In genomic region chr9:36308281-36308680, GRCh38 we compare ENCODE assay signal across 25 cellular contexts. TPM values are rescaled to one million over a fixed set of nuclear protein-coding genes. Genes with fewer than 3 reads are reported as not detected.
DNase-seq lines count a peak whose midpoint lies in the region; ATAC-seq and TF ChIP-seq lines count a peak whose summit lies in the region.
"Had no signal": no experiment of that assay in that cellular context is flagged by ENCODE, and none has a peak within 500 bp of the region (broad histone marks: within the 10 kb centered on the region; RNA-seq: fewer than 3 reads in every experiment).

No MANE protein-coding gene starts in this region.

- no peaks in the 10 kb centered on the region for H3K27me3 Mint-ChIP-seq in activated CD8-positive, alpha-beta T cell treated with anti-CD3 and anti-CD28 coated beads, Interleukin-2, amount 10 ng/mL, durations not matched to agents 7 days and 5 days (ENCODE audit: low read depth)
- no peaks in the 10 kb centered on the region for H3K27me3 Mint-ChIP-seq in activated CD8-positive, alpha-beta T cell treated with anti-CD3 and anti-CD28 coated beads for 36 hours
- no peaks in the 10 kb centered on the region for H3K27me3 Mint-ChIP-seq in osteocyte (ENCODE audit: unreplicated experiment)

- no peaks in the 10 kb centered on the region for H3K36me3 Mint-ChIP-seq in activated CD8-positive, alpha-beta T cell treated with anti-CD3 and anti-CD28 coated beads, Interleukin-2, amount 10 ng/mL, durations not matched to agents 7 days and 5 days (ENCODE audit: low read depth)
- H3K36me3 Mint-ChIP-seq in activated CD8-positive, alpha-beta T cell treated with anti-CD3 and anti-CD28 coated beads for 36 hours (ENCODE audit: low read depth) = no peaks in the 10 kb centered on the region
- no peaks in the 10 kb centered on the region for H3K36me3 Mint-ChIP-seq in osteocyte (ENCODE audit: unreplicated experiment)
- H3K36me3 Mint-ChIP-seq: CD4-positive, CD25-positive, alpha-beta regulatory T cell had no signal

- H3K9me3 ChIP-seq in Panc1 (ENCODE audit: control insufficient read depth, insufficient read depth, low read depth, low read length) = no peaks in the 10 kb centered on the region
- H3K9me3 ChIP-seq: BLaER1 had no signal

- ATAC-seq in activated CD8-positive, alpha-beta T cell treated with anti-CD3 and anti-CD28 coated beads, Interleukin-2, amount 10 ng/mL, durations not matched to agents 7 days and 5 days = no peak
- no peak for ATAC-seq in activated CD8-positive, alpha-beta T cell treated with anti-CD3 and anti-CD28 coated beads for 36 hours
- ATAC-seq in Panc1 (no peak), HG02981 (IDR thresholded peaks at IDR 0.05; ENCODE audit: unreplicated experiment) (no peak)
- ATAC-seq: GM12878, HCT116, HepG2 had no signal

- no peaks in the 10 kb centered on the region for H3K9me3 Mint-ChIP-seq in activated CD8-positive, alpha-beta T cell treated with anti-CD3 and anti-CD28 coated beads, Interleukin-2, amount 10 ng/mL, durations not matched to agents 7 days and 5 days (ENCODE audit: insufficient read depth)
- no peaks in the 10 kb centered on the region for H3K9me3 Mint-ChIP-seq in activated CD8-positive, alpha-beta T cell treated with anti-CD3 and anti-CD28 coated beads for 36 hours
- H3K9me3 Mint-ChIP-seq in osteocyte (ENCODE audit: unreplicated experiment) = no peaks in the 10 kb centered on the region
- H3K9me3 Mint-ChIP-seq: CD4-positive, CD25-positive, alpha-beta regulatory T cell had no signal

- in situ Hi-C loops in Panc1 (cut with HindIII; ENCODE audit: low pct_unique_long_range_greater_than_20kb, low sequenced_read_pairs) = no loop called here

- peaks cover 11% of the 10 kb centered on the region for H3K4me1 ChIP-seq in Panc1 (ENCODE audit: control insufficient read depth, insufficient read depth, low read length)
- H3K4me1 ChIP-seq: BLaER1 had no signal

- no peak overlapping the region for H3K4me3 ChIP-seq in Panc1 (ENCODE audit: low read depth in 2 of 2, low read length in 2 of 2)
- H3K4me3 ChIP-seq: BLaER1, GM12878 had no signal

- H3K4me1 Mint-ChIP-seq in activated CD8-positive, alpha-beta T cell treated with anti-CD3 and anti-CD28 coated beads, Interleukin-2, amount 10 ng/mL, durations not matched to agents 7 days and 5 days (ENCODE audit: low read depth) = peaks cover 11% of the 10 kb centered on the region
- peaks cover 8% of the 10 kb centered on the region for H3K4me1 Mint-ChIP-seq in activated CD8-positive, alpha-beta T cell treated with anti-CD3 and anti-CD28 coated beads for 36 hours (ENCODE audit: low read depth)
- H3K4me1 Mint-ChIP-seq in osteocyte (ENCODE audit: unreplicated experiment) = peaks cover 31% of the 10 kb centered on the region

- POLR2A ChIA-PET in activated CD8-positive, alpha-beta T cell treated with anti-CD3 and anti-CD28 coated beads, Interleukin-2, amount 10 ng/mL, durations not matched to agents 7 days and 5 days (lab: Charles Lee) = no interaction called here
- POLR2A ChIA-PET in activated CD8-positive, alpha-beta T cell treated with anti-CD3 and anti-CD28 coated beads for 36 hours (lab: Charles Lee) = no interaction called here
- POLR2A ChIA-PET in Panc1 (lab: Charles Lee) = no interaction called here

- DNase-seq in activated CD8-positive, alpha-beta T cell treated with anti-CD3 and anti-CD28 coated beads, Interleukin-2, amount 10 ng/mL, durations not matched to agents 7 days and 5 days = no peak
- DNase-seq in activated CD8-positive, alpha-beta T cell treated with anti-CD3 and anti-CD28 coated beads for 36 hours = no peak
- DNase-seq in NCI-H2107 (lab: John Stamatoyannopoulos, UW) (peak; percentile 9), Panc1 (ENCODE audit: low read depth, low spot score) (no peak), osteocyte (ENCODE audit: extremely low spot score, unreplicated experiment) (no peak), NCI-H510A treated with DMSO at 0.1 percent for 48 hours (lab: John Stamatoyannopoulos, UW) (no peak)
- no peak for DNase-seq in effector CD4-positive, alpha-beta T cell
- DNase-seq: 8988T; CD4-positive, CD25-positive, alpha-beta regulatory T cell; GDM1; Karpas-422; NCI-H1092; NCI-H1417 treated with DMSO at 0.1 percent for 48 hours; NCI-H1694 treated with DMSO at 0.1 percent for 48 hours; NCI-H2081; NCI-H345; NCI-H524; NCI-H774; Right ventricle myocardium superior; T-helper 1 cell had no signal

- peak overlapping the region; percentile 71 for H3K27ac ChIP-seq in Panc1 (ENCODE audit: low read length)
- H3K27ac ChIP-seq: BLaER1 had no signal

- H3K4me3 Mint-ChIP-seq in activated CD8-positive, alpha-beta T cell treated with anti-CD3 and anti-CD28 coated beads, Interleukin-2, amount 10 ng/mL, durations not matched to agents 7 days and 5 days = no peak overlapping the region
- H3K4me3 Mint-ChIP-seq in activated CD8-positive, alpha-beta T cell treated with anti-CD3 and anti-CD28 coated beads for 36 hours = no peak overlapping the region
- no peak overlapping the region for H3K4me3 Mint-ChIP-seq in osteocyte (ENCODE audit: unreplicated experiment)
- H3K4me3 Mint-ChIP-seq: CD4-positive, CD25-positive, alpha-beta regulatory T cell had no signal

- intact Hi-C loops in activated CD8-positive, alpha-beta T cell treated with anti-CD3 and anti-CD28 coated beads for 36 hours (cut with micrococcal nuclease) = no loop called here
- intact Hi-C loops in Panc1 (cut with micrococcal nuclease; ENCODE audit: unreplicated experiment) = no loop called here

- BruUV-seq in Panc1 (replicated peaks; lab: Mats Ljungman, UMichigan) = no TSS peak

- no peaks in the 10 kb centered on the region for H3K27me3 ChIP-seq in Panc1 (ENCODE audit: control insufficient read depth, insufficient read depth, low read length)
- H3K27me3 ChIP-seq: BLaER1 had no signal

- TF ChIP-seq CTCF in activated CD8-positive, alpha-beta T cell treated with anti-CD3 and anti-CD28 coated beads for 36 hours (IDR thresholded peaks at IDR 0.05) = no peak
- TF ChIP-seq CTCF in Panc1 (IDR thresholded peaks at IDR 0.05) = no peak
- TF ChIP-seq CTCF in osteocyte (IDR thresholded peaks at IDR 0.05) = no peak

- peak overlapping the region; percentile 22 for H3K27ac Mint-ChIP-seq in activated CD8-positive, alpha-beta T cell treated with anti-CD3 and anti-CD28 coated beads, Interleukin-2, amount 10 ng/mL, durations not matched to agents 7 days and 5 days
- no peak overlapping the region for H3K27ac Mint-ChIP-seq in activated CD8-positive, alpha-beta T cell treated with anti-CD3 and anti-CD28 coated beads for 36 hours
- H3K27ac Mint-ChIP-seq in osteocyte (ENCODE audit: unreplicated experiment) = peak overlapping the region; percentile 25

- H3K36me3 ChIP-seq in Panc1 (ENCODE audit: control insufficient read depth, insufficient read depth, low read length) = no peaks in the 10 kb centered on the region
- H3K36me3 ChIP-seq: BLaER1 had no signal

- CTCF ChIA-PET in activated CD8-positive, alpha-beta T cell treated with anti-CD3 and anti-CD28 coated beads, Interleukin-2, amount 10 ng/mL, durations not matched to agents 7 days and 5 days (lab: Charles Lee) = interaction anchor here (2.9 kb wide), 1 partner anchor 20 kb away, joined by 12 read pairs; no protein-coding TSS in a partner anchor
- CTCF ChIA-PET in activated CD8-positive, alpha-beta T cell treated with anti-CD3 and anti-CD28 coated beads for 36 hours (lab: Charles Lee) = no interaction called here
- CTCF ChIA-PET in Panc1 (lab: Charles Lee) = no interaction called here

RNA-seq across cellular contexts. Expression of gene GNE, which starts 50.0 kb away (rescaled TPM):
- 10 to 100 TPM; 15.2 to 16.1 TPM for total RNA-seq in activated CD8-positive, alpha-beta T cell treated with anti-CD3 and anti-CD28 coated beads, Interleukin-2, amount 10 ng/mL, durations not matched to agents 7 days and 5 days
- 10 to 100 TPM; 11.6 to 12.0 TPM for total RNA-seq in activated CD8-positive, alpha-beta T cell treated with anti-CD3 and anti-CD28 coated beads for 36 hours
- total RNA-seq in Panc1 (2021; ENCODE audit: unreplicated experiment) (107 TPM), osteocyte (16.5 and 16.9 TPM in 2 replicates)
- 67.0 TPM for polyA plus RNA-seq in Panc1 (2012; ENCODE audit: insufficient read length)
